ENCODE assay signal across 8 cellular contexts in genomic region chr12:1661553-1662335, GRCh38. TPM values are rescaled to one million over a fixed set of nuclear protein-coding genes. Genes with fewer than 3 reads are reported as not detected.
DNase-seq lines count a peak whose midpoint lies in the region; TF ChIP-seq lines count a peak whose summit lies in the region.

No MANE protein-coding gene starts in this region.

- no peak overlapping the region for H3K23ac ChIP-seq in mesenchymal stem cell (ENCODE audit: low read length in 2 of 2)

- peak overlapping the region; percentile 53 for H2BK5ac ChIP-seq in mesenchymal stem cell (ENCODE audit: low read depth, low read length, poor library complexity, severe bottlenecking)

- peak overlapping the region; percentile 83 for H2BK15ac ChIP-seq in mesenchymal stem cell (ENCODE audit: low read depth, poor library complexity, severe bottlenecking)

- H3K4me1 ChIP-seq in effector memory CD4-positive, alpha-beta T cell (ENCODE audit: control insufficient read depth, insufficient read depth, low read length, poor library complexity, severe bottlenecking), result no peaks in the 10 kb centered on the region
- peaks cover 6% of the 10 kb centered on the region for H3K4me1 ChIP-seq in mesenchymal stem cell (ENCODE audit: control insufficient read depth, insufficient read depth, low read depth, low read length)

- peak overlapping the region in 1 of 2 experiments; percentile 38 for H3K4ac ChIP-seq in mesenchymal stem cell (ENCODE audit: low read depth in 1 of 2, low read length in 2 of 2)

- DNase-seq in AG04450 (ENCODE audit: low read depth, low spot score), result peak; percentile 76
- peak; percentile 92 for DNase-seq in HK-2 (ENCODE audit: unreplicated experiment)
- peak; percentile 53 for DNase-seq in NCI-H82 treated with DMSO at 0.1 percent for 48 hours (lab: John Stamatoyannopoulos, UW; ENCODE audit: unreplicated experiment)
- DNase-seq in activated CD8-positive, alpha-beta memory T cell treated with anti-CD3 and anti-CD28 coated beads for 24 hours, result peak; percentile 91
- peak; percentile 81 to 87 (median 84) for DNase-seq in effector memory CD4-positive, alpha-beta T cell
- peak; percentile 93 for DNase-seq in mesenchymal stem cell
- DNase-seq in stimulated activated CD4-positive, alpha-beta T cell treated with anti-CD3 and anti-CD28 coated beads, TNF-alpha, amount 100 ng/mL, for 48 hours (ENCODE audit: low read depth in 3 of 3), result peak; percentile 63 to 75 (median 75)

- in situ Hi-C loops in GM18951 (cut with MboI; ENCODE audit: low sequenced_read_pairs, unreplicated experiment), result no loop called here

- H3K4me3 ChIP-seq in AG04450 (ENCODE audit: low read depth, low read length) (peak overlapping the region; percentile 60), mesenchymal stem cell (ENCODE audit: insufficient read depth in 1 of 2, low read depth in 1 of 2, low read length in 2 of 2) (peak overlapping the region; percentile 58 to 73)
- H3K4me3 ChIP-seq in effector memory CD4-positive, alpha-beta T cell (ENCODE audit: insufficient read depth, low read depth, low read length, poor library complexity, severe bottlenecking), result no peak overlapping the region

- H3K27ac ChIP-seq in AG04450 (ENCODE audit: low read depth, low read length), result no peak overlapping the region
- peak overlapping the region; percentile 7 for H3K27ac ChIP-seq in effector memory CD4-positive, alpha-beta T cell (ENCODE audit: insufficient read depth, low read length, poor library complexity, severe bottlenecking)
- peak overlapping the region; percentile 39 for H3K27ac ChIP-seq in mesenchymal stem cell (ENCODE audit: low read length, poor library complexity, severe bottlenecking)

- CTCF ChIA-PET in AG04450 (lab: Charles Lee), result interaction anchor here (1.2 to 1.4 kb wide), 2 partner anchors 8 to 129 kb away, joined by 7 read pairs; no protein-coding TSS in a partner anchor

- no peak overlapping the region for H2AK5ac ChIP-seq in mesenchymal stem cell (ENCODE audit: low read length, severe bottlenecking)

- H3K4me2 ChIP-seq in mesenchymal stem cell (ENCODE audit: low read length, poor library complexity, severe bottlenecking), result peak overlapping the region; percentile 89

- no peak for TF ChIP-seq CTCF in AG04450 (IDR thresholded peaks at IDR 0.05; ENCODE audit: low read depth, low read length)

- peak overlapping the region; percentile 73 for H2BK120ac ChIP-seq in mesenchymal stem cell (ENCODE audit: low read depth, low read length)

- H3K9me3 ChIP-seq in AG04450 (ENCODE audit: control insufficient read depth, insufficient read depth, low read length) (peaks cover 5% of the 10 kb centered on the region; the same call in 1 of the 2 replicates), mesenchymal stem cell (ENCODE audit: control insufficient read depth, low read length) (no peaks in the 10 kb centered on the region)
- H3K9me3 ChIP-seq in effector memory CD4-positive, alpha-beta T cell (ENCODE audit: control insufficient read depth, low read length), result no peaks in the 10 kb centered on the region

- peak overlapping the region; percentile 8 for H2AFZ ChIP-seq in mesenchymal stem cell (ENCODE audit: low read depth, low read length)

- H4K91ac ChIP-seq in mesenchymal stem cell (ENCODE audit: low read length), result peak overlapping the region; percentile 94

- H3K18ac ChIP-seq in mesenchymal stem cell (ENCODE audit: low read depth in 1 of 2, low read length in 2 of 2), result peak overlapping the region; percentile 67 to 83

- peak overlapping the region in 1 of 2 experiments; percentile 27 for H2BK12ac ChIP-seq in mesenchymal stem cell (ENCODE audit: low read length in 2 of 2)

- TF ChIP-seq POLR2A in GM18951 (IDR thresholded peaks at IDR 0.05; ENCODE audit: extremely low read depth, insufficient read depth, insufficient read length), result peak; percentile 57

- H4K8ac ChIP-seq in mesenchymal stem cell (ENCODE audit: low read length), result peak overlapping the region; percentile 90

- H3K36me3 ChIP-seq in effector memory CD4-positive, alpha-beta T cell (ENCODE audit: control insufficient read depth, insufficient read depth, low read length), result no peaks in the 10 kb centered on the region
- no peaks in the 10 kb centered on the region for H3K36me3 ChIP-seq in mesenchymal stem cell (ENCODE audit: control insufficient read depth in 1 of 2, insufficient read depth in 2 of 2, low read depth in 1 of 2, low read length in 2 of 2)

- no peaks in the 10 kb centered on the region for H3K79me1 ChIP-seq in mesenchymal stem cell (replicated peaks; ENCODE audit: low read length, poor library complexity, severe bottlenecking)

- WGBS in mesenchymal stem cell, result under 1% methylated on average over 38 of the region's 69 CpGs

- POLR2A ChIA-PET in AG04450 (lab: Yijun Ruan, JAX), result interaction anchor here (0.6 to 1.6 kb wide), 5 partner anchors 9 to 129 kb away, joined by 3 to 11 read pairs (median 4); partner anchors contain the start of gene ADIPOR2

- no peak overlapping the region for H3K14ac ChIP-seq in mesenchymal stem cell (ENCODE audit: low read length in 2 of 2)

- H3K9ac ChIP-seq in mesenchymal stem cell (ENCODE audit: low read length), result no peak overlapping the region

- peaks cover 4% of the 10 kb centered on the region for H3K27me3 ChIP-seq in AG04450 (ENCODE audit: control insufficient read depth, insufficient read depth, low read length)
- no peaks in the 10 kb centered on the region for H3K27me3 ChIP-seq in effector memory CD4-positive, alpha-beta T cell (replicated peaks; ENCODE audit: control insufficient read depth, insufficient read depth, low read length, poor library complexity, severe bottlenecking)
- H3K27me3 ChIP-seq in mesenchymal stem cell (ENCODE audit: control insufficient read depth in 1 of 2, insufficient read depth in 1 of 2, low read length in 2 of 2), result no peaks in the 10 kb centered on the region

RNA-seq across cellular contexts. Expression of gene ADIPOR2, which starts 29.1 kb away (rescaled TPM):
- polyA plus RNA-seq in AG04450 (2011; rRNA removed), result 37.9 and 39.5 TPM in 2 replicates
- 24.0 and 31.4 TPM in 2 replicates for polyA minus RNA-seq in AG04450 (2011; rRNA and poly(A)+ RNA removed)
- 34.4 TPM for polyA plus RNA-seq in mesenchymal stem cell (2013, experiment 1 of 2)
- polyA plus RNA-seq in mesenchymal stem cell (2013, experiment 2 of 2), result 34.5 TPM

RNA-seq across cellular contexts. Expression of gene WNT5B, which starts 32.7 kb away (rescaled TPM):
- polyA plus RNA-seq in AG04450 (2011; rRNA removed), result 22.2 and 25.2 TPM in 2 replicates
- polyA minus RNA-seq in AG04450 (2011; rRNA and poly(A)+ RNA removed), result 24.5 and 31.0 TPM in 2 replicates
- 14.1 TPM for polyA plus RNA-seq in mesenchymal stem cell (2013, experiment 1 of 2)
- 16.0 TPM for polyA plus RNA-seq in mesenchymal stem cell (2013, experiment 2 of 2)
